Comparison of ENCODE assay signal across 9 cellular contexts in genomic region chr13:40517486-40518311, GRCh38.
DNase-seq lines count a peak whose midpoint lies in the region; ATAC-seq and TF ChIP-seq lines count a peak whose summit lies in the region.
"Had no signal": no experiment of that assay in that cellular context is flagged by ENCODE, and none has a peak within 500 bp of the region (broad histone marks: within the 10 kb centered on the region; RNA-seq: fewer than 3 reads in every experiment).

No MANE protein-coding gene starts in this region.

- CTCF ChIA-PET in activated CD8-positive, alpha-beta T cell treated with anti-CD3 and anti-CD28 coated beads for 36 hours (lab: Charles Lee), result interaction anchor here (0.5 to 2.1 kb wide), 7 partner anchors 10 to 884 kb away, joined by 3 to 7 read pairs (median 3); no protein-coding TSS in a partner anchor
- CTCF ChIA-PET in activated CD8-positive, alpha-beta T cell treated with anti-CD3 and anti-CD28 coated beads, Interleukin-2, amount 10 ng/mL, durations not matched to agents 7 days and 5 days (lab: Charles Lee), result interaction anchor here (0.6 to 1.6 kb wide), 5 partner anchors 9 to 27 kb away, joined by 3 to 6 read pairs (median 3); no protein-coding TSS in a partner anchor

- peaks cover 4% of the 10 kb centered on the region for H3K9me3 Mint-ChIP-seq in activated CD8-positive, alpha-beta T cell treated with anti-CD3 and anti-CD28 coated beads for 36 hours
- no peaks in the 10 kb centered on the region for H3K9me3 Mint-ChIP-seq in activated CD8-positive, alpha-beta T cell treated with anti-CD3 and anti-CD28 coated beads, Interleukin-2, amount 10 ng/mL, durations not matched to agents 7 days and 5 days (ENCODE audit: insufficient read depth)

- no peak for TF ChIP-seq CTCF in activated CD8-positive, alpha-beta T cell treated with anti-CD3 and anti-CD28 coated beads for 36 hours (IDR thresholded peaks at IDR 0.05)

- POLR2A ChIA-PET in activated CD8-positive, alpha-beta T cell treated with anti-CD3 and anti-CD28 coated beads for 36 hours (lab: Charles Lee), result interaction anchor here (0.7 to 2.8 kb wide), 10 partner anchors 21 to 146 kb away, joined by 3 to 26 read pairs (median 4); partner anchors contain the start of gene FOXO1
- POLR2A ChIA-PET in activated CD8-positive, alpha-beta T cell treated with anti-CD3 and anti-CD28 coated beads, Interleukin-2, amount 10 ng/mL, durations not matched to agents 7 days and 5 days (lab: Charles Lee), result interaction anchor here (1.0 kb wide), 2 partner anchors 24 to 147 kb away, joined by 3 read pairs; no protein-coding TSS in a partner anchor

- peak overlapping the region; percentile 89 for H3K27ac Mint-ChIP-seq in activated CD8-positive, alpha-beta T cell treated with anti-CD3 and anti-CD28 coated beads for 36 hours
- H3K27ac Mint-ChIP-seq in activated CD8-positive, alpha-beta T cell treated with anti-CD3 and anti-CD28 coated beads, Interleukin-2, amount 10 ng/mL, durations not matched to agents 7 days and 5 days, result no peak overlapping the region
- H3K27ac Mint-ChIP-seq: HFFc6 had no signal

- no peaks in the 10 kb centered on the region for H3K36me3 Mint-ChIP-seq in activated CD8-positive, alpha-beta T cell treated with anti-CD3 and anti-CD28 coated beads for 36 hours (ENCODE audit: low read depth)
- H3K36me3 Mint-ChIP-seq in activated CD8-positive, alpha-beta T cell treated with anti-CD3 and anti-CD28 coated beads, Interleukin-2, amount 10 ng/mL, durations not matched to agents 7 days and 5 days (ENCODE audit: low read depth), result peaks cover 3% of the 10 kb centered on the region

- ATAC-seq in activated CD8-positive, alpha-beta T cell treated with anti-CD3 and anti-CD28 coated beads for 36 hours, result peak; percentile 80
- no peak for ATAC-seq in activated CD8-positive, alpha-beta T cell treated with anti-CD3 and anti-CD28 coated beads, Interleukin-2, amount 10 ng/mL, durations not matched to agents 7 days and 5 days
- ATAC-seq in GM21825 (IDR thresholded peaks at IDR 0.05; ENCODE audit: unreplicated experiment) (peak; percentile 79), HG03575 (IDR thresholded peaks at IDR 0.05; ENCODE audit: extremely low read depth, insufficient number of reproducible peaks, low FRiP score, unreplicated experiment) (peak; percentile 80)

- intact Hi-C loops in activated CD8-positive, alpha-beta T cell treated with anti-CD3 and anti-CD28 coated beads for 36 hours (cut with micrococcal nuclease), result loop anchor here (1.0 to 10.0 kb wide), 4 partner anchors 130 to 491 kb away; no protein-coding TSS in a partner anchor

- peak overlapping the region; percentile 57 for H3K4me3 Mint-ChIP-seq in activated CD8-positive, alpha-beta T cell treated with anti-CD3 and anti-CD28 coated beads for 36 hours
- H3K4me3 Mint-ChIP-seq in activated CD8-positive, alpha-beta T cell treated with anti-CD3 and anti-CD28 coated beads, Interleukin-2, amount 10 ng/mL, durations not matched to agents 7 days and 5 days, result no peak overlapping the region
- H3K4me3 Mint-ChIP-seq: HFFc6 had no signal

- no peaks in the 10 kb centered on the region for H3K27me3 Mint-ChIP-seq in activated CD8-positive, alpha-beta T cell treated with anti-CD3 and anti-CD28 coated beads for 36 hours
- H3K27me3 Mint-ChIP-seq in activated CD8-positive, alpha-beta T cell treated with anti-CD3 and anti-CD28 coated beads, Interleukin-2, amount 10 ng/mL, durations not matched to agents 7 days and 5 days (ENCODE audit: low read depth), result no peaks in the 10 kb centered on the region

- peaks cover 78% of the 10 kb centered on the region for H3K4me1 Mint-ChIP-seq in activated CD8-positive, alpha-beta T cell treated with anti-CD3 and anti-CD28 coated beads for 36 hours (ENCODE audit: low read depth)
- H3K4me1 Mint-ChIP-seq in activated CD8-positive, alpha-beta T cell treated with anti-CD3 and anti-CD28 coated beads, Interleukin-2, amount 10 ng/mL, durations not matched to agents 7 days and 5 days (ENCODE audit: low read depth), result peaks cover 33% of the 10 kb centered on the region

- peak; percentile 66 for DNase-seq in activated CD8-positive, alpha-beta T cell treated with anti-CD3 and anti-CD28 coated beads for 36 hours
- no peak for DNase-seq in activated CD8-positive, alpha-beta T cell treated with anti-CD3 and anti-CD28 coated beads, Interleukin-2, amount 10 ng/mL, durations not matched to agents 7 days and 5 days
- DNase-seq in stimulated activated CD8-positive, alpha-beta memory T cell treated with anti-CD3 and anti-CD28 coated beads, Interleukin-12 subunit alpha, Interleukin-12 subunit beta, amount 100 ng/mL, for 24 hours (ENCODE audit: extremely low read depth), result peak; percentile 5
- no peak for DNase-seq in NOMO-1 treated with DMSO at 0.1 percent for 48 hours (lab: John Stamatoyannopoulos, UW; ENCODE audit: unreplicated experiment)
- no peak for DNase-seq in NCI-H2107 (lab: John Stamatoyannopoulos, UW)
- DNase-seq in KG1 (lab: John Stamatoyannopoulos, UW), result no peak
- DNase-seq: HFFc6 had no signal

Comparison
In these comparisons a context has a peak if more than half of its experiments do, and no peak if none do; other contexts are left out.
1. DNase-seq: peak in activated CD8-positive, alpha-beta T cell treated with anti-CD3 and anti-CD28 coated beads for 36 hours (single experiment) and stimulated activated CD8-positive, alpha-beta memory T cell treated with anti-CD3 and anti-CD28 coated beads, Interleukin-12 subunit alpha, Interleukin-12 subunit beta, amount 100 ng/mL, for 24 hours (single experiment); none in activated CD8-positive, alpha-beta T cell treated with anti-CD3 and anti-CD28 coated beads, Interleukin-2, amount 10 ng/mL, durations not matched to agents 7 days and 5 days (single experiment), NOMO-1 treated with DMSO at 0.1 percent for 48 hours (single experiment), NCI-H2107 (single experiment) and KG1 (single experiment).